Comparison of ENCODE assay signal across 8 cellular contexts in the genomic region with DNA sequence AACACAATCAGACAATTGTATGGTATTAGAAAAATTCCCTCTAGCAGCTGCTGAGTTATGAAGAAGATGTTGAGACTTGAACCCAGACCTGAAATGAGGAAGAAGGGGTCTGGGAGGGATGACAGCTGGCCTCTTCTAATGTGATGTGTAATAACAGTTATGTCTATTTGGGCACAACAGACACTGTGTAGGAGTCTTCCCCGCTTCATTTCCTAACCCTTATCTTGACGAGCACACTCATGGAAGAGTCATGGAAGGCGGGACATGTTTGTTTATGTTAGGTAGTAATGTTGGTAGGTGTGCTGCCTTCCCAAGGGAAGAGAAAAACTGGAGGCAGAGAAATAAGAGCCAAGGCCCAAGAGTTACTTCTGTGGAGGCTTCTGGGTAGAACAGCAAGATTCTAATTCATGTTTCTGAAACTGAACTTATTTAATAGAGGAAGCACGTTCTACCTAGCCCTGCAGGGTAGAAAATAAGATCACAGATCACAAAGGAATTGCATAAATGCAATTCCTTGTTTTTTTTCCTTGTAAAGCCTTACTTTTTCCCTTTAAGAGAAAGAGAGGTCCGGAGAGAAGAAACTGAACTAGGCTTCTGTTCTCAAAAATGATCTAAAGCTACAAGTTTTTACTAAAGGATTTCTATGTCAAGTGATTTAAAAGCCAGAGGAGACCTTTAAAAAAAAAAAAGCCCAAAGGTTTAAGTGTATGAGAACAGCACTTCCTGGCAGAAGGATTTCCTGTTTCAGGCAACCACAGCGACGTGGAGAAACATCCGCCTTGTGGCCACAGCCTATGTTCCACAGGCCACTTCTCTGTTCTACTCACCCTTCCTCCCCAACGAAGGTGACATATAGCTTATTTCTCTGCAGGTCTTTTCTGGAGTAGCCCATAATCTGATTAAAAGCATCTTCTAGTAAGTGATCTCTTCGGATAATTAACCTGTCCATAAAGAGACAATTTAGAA.
DNase-seq lines count a peak whose midpoint lies in the region; ATAC-seq and TF ChIP-seq lines count a peak whose summit lies in the region.

No MANE protein-coding gene starts in this region.

- H3K36me3 ChIP-seq in CD8-positive, alpha-beta memory T cell (ENCODE audit: insufficient read depth, low read length): no peaks in the 10 kb centered on the region
- H3K36me3 ChIP-seq in HUES6 (ENCODE audit: control insufficient read depth, insufficient read depth, low read length): no peaks in the 10 kb centered on the region

- H3K9me3 ChIP-seq in CD8-positive, alpha-beta memory T cell (ENCODE audit: low read length): no peaks in the 10 kb centered on the region
- no peaks in the 10 kb centered on the region for H3K9me3 ChIP-seq in HUES6 (ENCODE audit: control insufficient read depth, insufficient read depth, low read depth, low read length)

- H3K4me1 ChIP-seq in CD8-positive, alpha-beta memory T cell (ENCODE audit: insufficient read depth, low read length): peaks cover 74% of the 10 kb centered on the region
- no peaks in the 10 kb centered on the region for H3K4me1 ChIP-seq in HUES6 (ENCODE audit: control insufficient read depth, insufficient read depth, low read length)

- H3K4me3 Mint-ChIP-seq in CD8-positive, alpha-beta memory T cell: peak overlapping the region; percentile 44 to 73 (median 66)
- no peak overlapping the region for H3K4me3 Mint-ChIP-seq in WTC11
- peak overlapping the region; percentile 60 for H3K4me3 Mint-ChIP-seq in central memory CD8-positive, alpha-beta T cell
- H3K4me3 Mint-ChIP-seq in mesothelial cell of epicardium: no peak overlapping the region
- H3K4me3 Mint-ChIP-seq in stimulated activated naive CD8-positive, alpha-beta T cell treated with anti-CD3 and anti-CD28 coated beads, Interleukin-15, Interleukin-2, amounts not matched to agents 100 ng/mL and 50 ng/mL, for 24 hours: peak overlapping the region; percentile 69

- no peaks in the 10 kb centered on the region for H3K36me3 Mint-ChIP-seq in CD8-positive, alpha-beta memory T cell
- no peaks in the 10 kb centered on the region for H3K36me3 Mint-ChIP-seq in WTC11
- H3K36me3 Mint-ChIP-seq in central memory CD8-positive, alpha-beta T cell (ENCODE audit: insufficient read depth): peaks cover 9% of the 10 kb centered on the region
- H3K36me3 Mint-ChIP-seq in mesothelial cell of epicardium: peaks cover 20% of the 10 kb centered on the region
- H3K36me3 Mint-ChIP-seq in stimulated activated naive CD8-positive, alpha-beta T cell treated with anti-CD3 and anti-CD28 coated beads, Interleukin-15, Interleukin-2, amounts not matched to agents 100 ng/mL and 50 ng/mL, for 24 hours (ENCODE audit: low read depth): peaks cover 4% of the 10 kb centered on the region

- POLR2A ChIA-PET in CD8-positive, alpha-beta memory T cell (lab: Charles Lee): interaction anchor here (0.5 to 2.3 kb wide), 11 partner anchors 9 to 1041 kb away, joined by 3 to 12 read pairs (median 4); no protein-coding TSS in a partner anchor
- POLR2A ChIA-PET in WTC11 (lab: Charles Lee): no interaction called here

- CTCF ChIA-PET in CD8-positive, alpha-beta memory T cell (lab: Charles Lee): interaction anchor here (0.6 to 3.7 kb wide), 16 partner anchors 9 to 171 kb away, joined by 3 to 14 read pairs (median 4); a partner anchor contains a TSS
- CTCF ChIA-PET in WTC11 (lab: Charles Lee): interaction anchor here (1.0 kb wide), 1 partner anchor 97 kb away, joined by 3 read pairs; no protein-coding TSS in a partner anchor

- H3K27ac Mint-ChIP-seq in CD8-positive, alpha-beta memory T cell: peak overlapping the region; percentile 84 to 98 (median 92)
- H3K27ac Mint-ChIP-seq in WTC11: no peak overlapping the region
- peak overlapping the region; percentile 88 for H3K27ac Mint-ChIP-seq in central memory CD8-positive, alpha-beta T cell (ENCODE audit: low read depth)
- H3K27ac Mint-ChIP-seq in mesothelial cell of epicardium: peak overlapping the region; percentile 13
- H3K27ac Mint-ChIP-seq in stimulated activated naive CD8-positive, alpha-beta T cell treated with anti-CD3 and anti-CD28 coated beads, Interleukin-15, Interleukin-2, amounts not matched to agents 100 ng/mL and 50 ng/mL, for 24 hours: peak overlapping the region; percentile 100

- no peak overlapping the region for H3K9ac ChIP-seq in HUES6 (ENCODE audit: low read length)

- no peaks in the 10 kb centered on the region for H3K27me3 Mint-ChIP-seq in CD8-positive, alpha-beta memory T cell
- H3K27me3 Mint-ChIP-seq in WTC11 (ENCODE audit: low read depth) (no peaks in the 10 kb centered on the region; the same call in 1 of the 2 replicates), mesothelial cell of epicardium (ENCODE audit: low read depth) (no peaks in the 10 kb centered on the region)
- no peaks in the 10 kb centered on the region for H3K27me3 Mint-ChIP-seq in central memory CD8-positive, alpha-beta T cell
- H3K27me3 Mint-ChIP-seq in stimulated activated naive CD8-positive, alpha-beta T cell treated with anti-CD3 and anti-CD28 coated beads, Interleukin-15, Interleukin-2, amounts not matched to agents 100 ng/mL and 50 ng/mL, for 24 hours: no peaks in the 10 kb centered on the region

- no peaks in the 10 kb centered on the region for H3K27me3 ChIP-seq in CD8-positive, alpha-beta memory T cell (ENCODE audit: insufficient read depth, low read length, poor library complexity, severe bottlenecking)
- H3K27me3 ChIP-seq in HUES6 (ENCODE audit: control insufficient read depth, insufficient read depth, low read length): no peaks in the 10 kb centered on the region

- H3K4me3 ChIP-seq in CD8-positive, alpha-beta memory T cell (ENCODE audit: low read length): peak overlapping the region; percentile 40
- no peak overlapping the region for H3K4me3 ChIP-seq in HUES6 (ENCODE audit: low read depth, low read length)

- peak overlapping the region; percentile 60 for H3K27ac ChIP-seq in CD8-positive, alpha-beta memory T cell (ENCODE audit: low read depth, low read length)
- H3K27ac ChIP-seq in HUES6 (ENCODE audit: low read depth, low read length): peak overlapping the region; percentile 29; the same call in 1 of the 2 replicates

- ATAC-seq in GM21526 (IDR thresholded peaks at IDR 0.05; ENCODE audit: low FRiP score, unreplicated experiment): peak; percentile 78
- peak; percentile 39 for ATAC-seq in WTC11
- ATAC-seq in central memory CD8-positive, alpha-beta T cell (replicated peaks; ENCODE audit: extremely low read depth, poor library complexity, severe bottlenecking): peak; percentile 92

- no peak for TF ChIP-seq CTCF in WTC11 (IDR thresholded peaks at IDR 0.05)
- no peak for TF ChIP-seq CTCF in mesothelial cell of epicardium (IDR thresholded peaks at IDR 0.05; ENCODE audit: unreplicated experiment)

- peaks cover 68 to 82% (median 77%) of the 10 kb centered on the region in 3 donors for H3K4me1 Mint-ChIP-seq in CD8-positive, alpha-beta memory T cell
- peaks cover 3% of the 10 kb centered on the region for H3K4me1 Mint-ChIP-seq in WTC11
- peaks cover 69% of the 10 kb centered on the region for H3K4me1 Mint-ChIP-seq in central memory CD8-positive, alpha-beta T cell
- peaks cover 12% of the 10 kb centered on the region for H3K4me1 Mint-ChIP-seq in mesothelial cell of epicardium
- peaks cover 98% of the 10 kb centered on the region for H3K4me1 Mint-ChIP-seq in stimulated activated naive CD8-positive, alpha-beta T cell treated with anti-CD3 and anti-CD28 coated beads, Interleukin-15, Interleukin-2, amounts not matched to agents 100 ng/mL and 50 ng/mL, for 24 hours (ENCODE audit: low read depth)

- no peaks in the 10 kb centered on the region for H3K9me3 Mint-ChIP-seq in CD8-positive, alpha-beta memory T cell
- peaks cover 6% of the 10 kb centered on the region; the same call in 1 of the 2 replicates for H3K9me3 Mint-ChIP-seq in WTC11
- H3K9me3 Mint-ChIP-seq in central memory CD8-positive, alpha-beta T cell: no peaks in the 10 kb centered on the region
- H3K9me3 Mint-ChIP-seq in mesothelial cell of epicardium: peaks cover 25% of the 10 kb centered on the region
- H3K9me3 Mint-ChIP-seq in stimulated activated naive CD8-positive, alpha-beta T cell treated with anti-CD3 and anti-CD28 coated beads, Interleukin-15, Interleukin-2, amounts not matched to agents 100 ng/mL and 50 ng/mL, for 24 hours: no peaks in the 10 kb centered on the region

- DNase-seq in CD8-positive, alpha-beta memory T cell: peak; percentile 64 to 92 (median 85)
- no peak for DNase-seq in WTC11 (ENCODE audit: low spot score)
- DNase-seq in central memory CD8-positive, alpha-beta T cell (ENCODE audit: low spot score in 2 of 2): peak; percentile 54 to 74
- no peak for DNase-seq in mesothelial cell of epicardium (ENCODE audit: low spot score in 2 of 2, unreplicated experiment in 2 of 2)
- DNase-seq in DMS 273 treated with DMSO at 0.1 percent for 48 hours (lab: John Stamatoyannopoulos, UW): no peak

TF ChIP-seq in WTC11, 78 proteins besides CTCF, POLR2A, EP300 and RAD21 (continues in another document):
- TF ChIP-seq, protein P1, sequence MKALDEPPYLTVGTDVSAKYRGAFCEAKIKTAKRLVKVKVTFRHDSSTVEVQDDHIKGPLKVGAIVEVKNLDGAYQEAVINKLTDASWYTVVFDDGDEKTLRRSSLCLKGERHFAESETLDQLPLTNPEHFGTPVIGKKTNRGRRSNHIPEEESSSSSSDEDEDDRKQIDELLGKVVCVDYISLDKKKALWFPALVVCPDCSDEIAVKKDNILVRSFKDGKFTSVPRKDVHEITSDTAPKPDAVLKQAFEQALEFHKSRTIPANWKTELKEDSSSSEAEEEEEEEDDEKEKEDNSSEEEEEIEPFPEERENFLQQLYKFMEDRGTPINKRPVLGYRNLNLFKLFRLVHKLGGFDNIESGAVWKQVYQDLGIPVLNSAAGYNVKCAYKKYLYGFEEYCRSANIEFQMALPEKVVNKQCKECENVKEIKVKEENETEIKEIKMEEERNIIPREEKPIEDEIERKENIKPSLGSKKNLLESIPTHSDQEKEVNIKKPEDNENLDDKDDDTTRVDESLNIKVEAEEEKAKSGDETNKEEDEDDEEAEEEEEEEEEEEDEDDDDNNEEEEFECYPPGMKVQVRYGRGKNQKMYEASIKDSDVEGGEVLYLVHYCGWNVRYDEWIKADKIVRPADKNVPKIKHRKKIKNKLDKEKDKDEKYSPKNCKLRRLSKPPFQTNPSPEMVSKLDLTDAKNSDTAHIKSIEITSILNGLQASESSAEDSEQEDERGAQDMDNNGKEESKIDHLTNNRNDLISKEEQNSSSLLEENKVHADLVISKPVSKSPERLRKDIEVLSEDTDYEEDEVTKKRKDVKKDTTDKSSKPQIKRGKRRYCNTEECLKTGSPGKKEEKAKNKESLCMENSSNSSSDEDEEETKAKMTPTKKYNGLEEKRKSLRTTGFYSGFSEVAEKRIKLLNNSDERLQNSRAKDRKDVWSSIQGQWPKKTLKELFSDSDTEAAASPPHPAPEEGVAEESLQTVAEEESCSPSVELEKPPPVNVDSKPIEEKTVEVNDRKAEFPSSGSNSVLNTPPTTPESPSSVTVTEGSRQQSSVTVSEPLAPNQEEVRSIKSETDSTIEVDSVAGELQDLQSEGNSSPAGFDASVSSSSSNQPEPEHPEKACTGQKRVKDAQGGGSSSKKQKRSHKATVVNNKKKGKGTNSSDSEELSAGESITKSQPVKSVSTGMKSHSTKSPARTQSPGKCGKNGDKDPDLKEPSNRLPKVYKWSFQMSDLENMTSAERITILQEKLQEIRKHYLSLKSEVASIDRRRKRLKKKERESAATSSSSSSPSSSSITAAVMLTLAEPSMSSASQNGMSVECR (CRISPR knock-in tag; IDR thresholded peaks at IDR 0.05; ENCODE audit: borderline replicate concordance): no peak
- TF ChIP-seq NR2C2 (CRISPR knock-in tag; IDR thresholded peaks at IDR 0.05): no peak

Comparison
In these comparisons a context has a peak if more than half of its experiments do, and no peak if none do; other contexts are left out.
1. DNase-seq: peak in CD8-positive, alpha-beta memory T cell (5 of 5) and central memory CD8-positive, alpha-beta T cell (2 of 2); none in WTC11 (single experiment), mesothelial cell of epicardium (0 of 2) and DMS 273 treated with DMSO at 0.1 percent for 48 hours (single experiment).
2. H3K4me3 Mint-ChIP-seq: peak in CD8-positive, alpha-beta memory T cell (7 of 7), central memory CD8-positive, alpha-beta T cell (single experiment) and stimulated activated naive CD8-positive, alpha-beta T cell treated with anti-CD3 and anti-CD28 coated beads, Interleukin-15, Interleukin-2, amounts not matched to agents 100 ng/mL and 50 ng/mL, for 24 hours (single experiment); none in WTC11 (single experiment) and mesothelial cell of epicardium (single experiment).
3. ATAC-seq: peak in every context shown above with its lines; median percentile 92 in central memory CD8-positive, alpha-beta T cell; 78 in GM21526; 39 in WTC11.